2 cellular contexts compared by ENCODE assay signal in genomic region chrX:104195489-104196084, GRCh38.
A peak's percentile ranks its signal among the peaks of the same experiment; 100 is the strongest.
TF ChIP-seq lines count a peak whose summit lies in the region.

No MANE protein-coding gene starts in this region.

TF ChIP-seq in H1, 55 proteins besides CTCF, POLR2A, EP300 and RAD21:
- no peak for TF ChIP-seq CHD7 (IDR thresholded peaks at IDR 0.05; ENCODE audit: insufficient replicate concordance, low read length)
- TF ChIP-seq SP2 (IDR thresholded peaks at IDR 0.05; ENCODE audit: low read length), result no peak

TF ChIP-seq in neural cell, 6 proteins besides CTCF, POLR2A, EP300 and RAD21:
- TF ChIP-seq REST (IDR thresholded peaks at IDR 0.05; ENCODE audit: borderline replicate concordance) (no peak), SMC3 (conservative IDR thresholded peaks at IDR 0.05; ENCODE audit: poor library complexity) (peak; percentile 68), EZH2 (IDR thresholded peaks at IDR 0.05; ENCODE audit: borderline replicate concordance, insufficient read depth, low read length, poor library complexity, severe bottlenecking) (no peak)
